In the genomic region with DNA sequence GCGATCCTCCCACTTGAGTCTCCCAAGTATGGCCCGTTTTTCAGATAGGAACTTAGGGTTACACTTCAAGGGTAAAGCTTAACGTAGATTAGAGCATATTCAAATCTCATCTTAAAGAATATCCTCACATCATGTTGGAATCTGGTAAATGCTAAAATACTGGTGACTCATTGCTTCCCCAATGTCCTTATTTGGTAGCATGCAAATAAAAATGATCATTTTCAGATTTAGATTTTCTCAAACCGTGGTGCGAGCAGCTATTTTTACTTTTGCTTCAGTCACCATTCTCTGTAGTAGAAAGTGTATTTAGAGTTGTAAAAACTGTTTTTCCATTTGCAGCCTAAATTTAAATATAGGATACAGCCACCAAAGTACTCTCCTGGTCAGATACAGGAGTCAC, we compare ENCODE assay signal across 1 cellular context.
TF ChIP-seq lines count a peak whose summit lies in the region.

No MANE protein-coding gene starts in this region.

TF ChIP-seq in A549, 52 proteins besides CTCF, POLR2A, EP300 and RAD21:
- TF ChIP-seq, protein P1, sequence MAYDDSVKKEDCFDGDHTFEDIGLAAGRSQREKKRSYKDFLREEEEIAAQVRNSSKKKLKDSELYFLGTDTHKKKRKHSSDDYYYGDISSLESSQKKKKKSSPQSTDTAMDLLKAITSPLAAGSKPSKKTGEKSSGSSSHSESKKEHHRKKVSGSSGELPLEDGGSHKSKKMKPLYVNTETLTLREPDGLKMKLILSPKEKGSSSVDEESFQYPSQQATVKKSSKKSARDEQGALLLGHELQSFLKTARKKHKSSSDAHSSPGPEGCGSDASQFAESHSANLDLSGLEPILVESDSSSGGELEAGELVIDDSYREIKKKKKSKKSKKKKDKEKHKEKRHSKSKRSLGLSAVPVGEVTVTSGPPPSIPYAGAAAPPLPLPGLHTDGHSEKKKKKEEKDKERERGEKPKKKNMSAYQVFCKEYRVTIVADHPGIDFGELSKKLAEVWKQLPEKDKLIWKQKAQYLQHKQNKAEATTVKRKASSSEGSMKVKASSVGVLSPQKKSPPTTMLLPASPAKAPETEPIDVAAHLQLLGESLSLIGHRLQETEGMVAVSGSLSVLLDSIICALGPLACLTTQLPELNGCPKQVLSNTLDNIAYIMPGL (CRISPR knock-in tag; IDR thresholded peaks at IDR 0.05; ENCODE audit: borderline replicate concordance), result no peak
- TF ChIP-seq HDAC2 (IDR thresholded peaks at IDR 0.05), result no peak
- TF ChIP-seq PHF8 (IDR thresholded peaks at IDR 0.05; ENCODE audit: borderline replicate concordance, low read depth), result no peak
- TF ChIP-seq HEYL (CRISPR knock-in tag; IDR thresholded peaks at IDR 0.05), result no peak
- no peak for TF ChIP-seq NR3C1 (IDR thresholded peaks at IDR 0.05)
- TF ChIP-seq RARB (CRISPR knock-in tag; IDR thresholded peaks at IDR 0.05), result no peak
- TF ChIP-seq CBX2 (IDR thresholded peaks at IDR 0.05; ENCODE audit: borderline replicate concordance, low read depth), result no peak
- no peak for TF ChIP-seq CHD2 (IDR thresholded peaks at IDR 0.05; ENCODE audit: low read length, partially characterized antibody)
- no peak for TF ChIP-seq RFX5 (IDR thresholded peaks at IDR 0.05)
- no peak for TF ChIP-seq RNF2 (IDR thresholded peaks at IDR 0.05; ENCODE audit: borderline replicate concordance, low read depth)
- no peak for TF ChIP-seq ZSCAN20 (CRISPR knock-in tag; IDR thresholded peaks at IDR 0.05)
- TF ChIP-seq ESRRA (IDR thresholded peaks at IDR 0.05; ENCODE audit: borderline replicate concordance, low read length), result no peak
- no peak for TF ChIP-seq POLR2AphosphoS2 (conservative IDR thresholded peaks at IDR 0.05; ENCODE audit: low read length)
- TF ChIP-seq NFE2L2 (conservative IDR thresholded peaks at IDR 0.05; ENCODE audit: low read length), result no peak
- TF ChIP-seq BHLHE40 (IDR thresholded peaks at IDR 0.05; ENCODE audit: low read depth, low read length), result no peak
- TF ChIP-seq MYC (IDR thresholded peaks at IDR 0.05; ENCODE audit: borderline replicate concordance, low read length), result no peak
- no peak for TF ChIP-seq RCOR1 (IDR thresholded peaks at IDR 0.05; ENCODE audit: low read depth, low read length)
- no peak for TF ChIP-seq EHF (CRISPR knock-in tag; IDR thresholded peaks at IDR 0.05)
- TF ChIP-seq NPAS2 (CRISPR knock-in tag; IDR thresholded peaks at IDR 0.05; ENCODE audit: borderline replicate concordance), result no peak
